38 cellular contexts compared by ENCODE assay signal in the genomic region with DNA sequence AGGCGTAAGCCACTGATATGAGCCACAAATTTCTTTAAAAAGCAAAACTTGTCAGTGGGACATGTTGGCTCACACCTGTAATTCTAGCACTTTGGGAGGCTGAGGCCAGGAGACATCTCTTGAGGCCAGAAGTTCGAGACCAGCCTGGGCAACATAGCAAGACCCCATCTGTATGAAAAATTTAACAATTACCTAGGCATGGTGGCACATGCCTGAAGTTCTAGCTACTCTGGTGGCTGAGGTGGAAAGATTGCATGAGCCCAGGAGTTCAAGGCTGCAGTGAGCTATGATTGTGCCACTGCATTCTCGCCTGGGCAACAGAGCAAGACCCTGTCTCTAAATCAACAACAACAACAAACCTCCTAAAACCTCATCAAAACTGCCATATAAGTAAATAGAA.
"Had no signal": no experiment of that assay in that cellular context is flagged by ENCODE, and none has a peak within 500 bp of the region (broad histone marks: within the 10 kb centered on the region; RNA-seq: fewer than 3 reads in every experiment).

No MANE protein-coding gene starts in this region.

- H3K9me3 ChIP-seq: ascending aorta had no signal

- H3K9me3 Mint-ChIP-seq: activated CD4-positive, alpha-beta memory T cell treated with anti-CD3 and anti-CD28 coated beads, Interleukin-2, amount 10 ng/mL, durations not matched to agents 7 days and 5 days; activated CD4-positive, alpha-beta T cell treated with anti-CD3 and anti-CD28 coated beads, Interleukin-2, amount 10 ng/mL, durations not matched to agents 7 days and 5 days; activated naive CD4-positive, alpha-beta T cell treated with anti-CD3 and anti-CD28 coated beads, Interleukin-2, amount 10 ng/mL, durations not matched to agents 7 days and 5 days; activated naive CD4-positive, alpha-beta T cell treated with anti-CD3 and anti-CD28 coated beads, Interleukin-2, amount 50 U/mL, for 24 hours; activated T-cell treated with anti-CD3 and anti-CD28 coated beads, Interleukin-2, amount 50 U/mL, for 24 hours; activated T-helper 2 cell treated with anti-CD3 and anti-CD28 coated beads, Interferon-gamma antibody, Interleukin-2, Interleukin-4, amounts not matched to agents 10 μg/mL and 5 μg/mL and 100 μg/mL, durations not matched to agents 14 hours and 24 hours and 36 hours; central memory CD8-positive, alpha-beta T cell; T-helper 1 cell treated with Interleukin-12 subunit alpha and Interleukin-12 subunit beta and Interleukin-4 antibody, amounts not matched to agents 30 μg/mL and 1 μg/mL, for 36 hours; T-helper 2 cell treated with Interferon-gamma antibody and Interleukin-4, amounts not matched to agents 5 μg/mL and 100 μg/mL, for 36 hours had no signal

- H3K4me1 Mint-ChIP-seq: activated CD4-positive, alpha-beta memory T cell treated with anti-CD3 and anti-CD28 coated beads, Interleukin-2, amount 10 ng/mL, durations not matched to agents 7 days and 5 days; activated CD4-positive, alpha-beta T cell treated with anti-CD3 and anti-CD28 coated beads for 36 hours; activated CD4-positive, alpha-beta T cell treated with anti-CD3 and anti-CD28 coated beads, Interleukin-2, amount 10 ng/mL, durations not matched to agents 7 days and 5 days; activated CD8-positive, alpha-beta memory T cell treated with anti-CD3 and anti-CD28 coated beads, Interleukin-2, amount 10 ng/mL, durations not matched to agents 7 days and 5 days; activated naive CD4-positive, alpha-beta T cell treated with anti-CD3 and anti-CD28 coated beads, Interleukin-2, amount 10 ng/mL, durations not matched to agents 7 days and 5 days; activated naive CD4-positive, alpha-beta T cell treated with anti-CD3 and anti-CD28 coated beads, Interleukin-2, amount 50 U/mL, for 24 hours; activated naive CD8-positive, alpha-beta T cell treated with anti-CD3 and anti-CD28 coated beads, Interleukin-2, amount 10 ng/mL, durations not matched to agents 7 days and 5 days; activated naive CD8-positive, alpha-beta T cell treated with anti-CD3 and anti-CD28 coated beads, Interleukin-2, amount 50 U/mL, for 24 hours; brain; central memory CD8-positive, alpha-beta T cell had no signal

- DNase-seq: activated CD4-positive, alpha-beta memory T cell treated with anti-CD3 and anti-CD28 coated beads, Interleukin-2, amount 10 ng/mL, durations not matched to agents 7 days and 5 days; activated CD4-positive, alpha-beta T cell treated with anti-CD3 and anti-CD28 coated beads for 1 hour; activated CD4-positive, alpha-beta T cell treated with anti-CD3 and anti-CD28 coated beads for 36 hours; activated CD4-positive, alpha-beta T cell treated with anti-CD3 and anti-CD28 coated beads for 48 hours; activated CD4-positive, alpha-beta T cell treated with anti-CD3 and anti-CD28 coated beads, Interleukin-2, amount 10 ng/mL, durations not matched to agents 7 days and 5 days; activated CD4-positive, alpha-beta T cell treated with anti-CD3 and anti-CD28 coated beads, Interleukin-2, amount 50 U/mL, for 48 hours; activated CD4-positive, CD25-positive, alpha-beta regulatory T cell; activated CD8-positive, alpha-beta memory T cell treated with anti-CD3 and anti-CD28 coated beads for 24 hours; activated CD8-positive, alpha-beta memory T cell treated with anti-CD3 and anti-CD28 coated beads, Interleukin-2, amount 10 ng/mL, durations not matched to agents 7 days and 5 days; activated CD8-positive, alpha-beta memory T cell treated with anti-CD3 and anti-CD28 coated beads, Interleukin-2, amount 50 U/mL, for 48 hours; activated CD8-positive, alpha-beta T cell treated with anti-CD3 and anti-CD28 coated beads, Interleukin-2, amount 10 ng/mL, durations not matched to agents 7 days and 5 days; activated effector memory CD4-positive, alpha-beta T cell treated with Interleukin-2 at 50 U/mL for 16 hours; activated gamma-delta T cell; activated naive CD4-positive, alpha-beta T cell treated with anti-CD3 and anti-CD28 coated beads, Interleukin-2, amount 10 ng/mL, durations not matched to agents 7 days and 5 days; activated naive CD4-positive, alpha-beta T cell treated with Interleukin-2 at 50 U/mL for 16 hours; activated naive CD8-positive, alpha-beta T cell treated with anti-CD3 and anti-CD28 coated beads, Interleukin-2, amount 10 ng/mL, durations not matched to agents 7 days and 5 days; activated naive CD8-positive, alpha-beta T cell treated with anti-CD3 and anti-CD28 coated beads, Interleukin-2, amount 50 U/mL, for 24 hours; activated T-cell treated with anti-CD3 and anti-CD28 coated beads, Interleukin-2, amount 50 U/mL, for 24 hours; activated T-cell treated with anti-CD3 and anti-CD28 coated beads, Interleukin-2, amount 50 U/mL, for 48 hours; amygdala; anterior cingulate cortex; caudate nucleus; T-helper 1 cell; T-helper 2 cell; T-helper 9 cell had no signal

- H3K27me3 Mint-ChIP-seq: activated naive CD8-positive, alpha-beta T cell had no signal

- H3K36me3 ChIP-seq: ascending aorta, cardiac muscle cell had no signal

- H3K4me3 Mint-ChIP-seq: activated CD4-positive, alpha-beta memory T cell treated with anti-CD3 and anti-CD28 coated beads, Interleukin-2, amount 10 ng/mL, durations not matched to agents 7 days and 5 days; activated CD4-positive, alpha-beta T cell treated with anti-CD3 and anti-CD28 coated beads for 36 hours; activated CD4-positive, alpha-beta T cell treated with anti-CD3 and anti-CD28 coated beads, Interleukin-2, amount 10 ng/mL, durations not matched to agents 7 days and 5 days; activated CD8-positive, alpha-beta memory T cell treated with anti-CD3 and anti-CD28 coated beads, Interleukin-2, amount 10 ng/mL, durations not matched to agents 7 days and 5 days; activated CD8-positive, alpha-beta T cell treated with anti-CD3 and anti-CD28 coated beads, Interleukin-2, amount 10 ng/mL, durations not matched to agents 7 days and 5 days; activated naive CD4-positive, alpha-beta T cell treated with anti-CD3 and anti-CD28 coated beads, Interleukin-2, amount 10 ng/mL, durations not matched to agents 7 days and 5 days; activated naive CD4-positive, alpha-beta T cell treated with anti-CD3 and anti-CD28 coated beads, Interleukin-2, amount 50 U/mL, for 24 hours; activated naive CD8-positive, alpha-beta T cell; activated naive CD8-positive, alpha-beta T cell treated with anti-CD3 and anti-CD28 coated beads, Interleukin-2, amount 10 ng/mL, durations not matched to agents 7 days and 5 days; activated naive CD8-positive, alpha-beta T cell treated with anti-CD3 and anti-CD28 coated beads, Interleukin-2, amount 50 U/mL, for 24 hours; activated T-cell treated with anti-CD3 and anti-CD28 coated beads, Interleukin-2, amount 50 U/mL, for 24 hours; brain; central memory CD8-positive, alpha-beta T cell; T-helper 1 cell treated with Interleukin-12 subunit alpha and Interleukin-12 subunit beta and Interleukin-4 antibody, amounts not matched to agents 30 μg/mL and 1 μg/mL, for 36 hours; T-helper 2 cell treated with Interferon-gamma antibody and Interleukin-4, amounts not matched to agents 5 μg/mL and 100 μg/mL, for 36 hours had no signal

- H3K27ac ChIP-seq: ascending aorta, cardiac muscle cell, VCaP had no signal

- H3K36me3 Mint-ChIP-seq: activated CD8-positive, alpha-beta memory T cell treated with anti-CD3 and anti-CD28 coated beads, Interleukin-2, amount 10 ng/mL, durations not matched to agents 7 days and 5 days; activated naive CD4-positive, alpha-beta T cell treated with anti-CD3 and anti-CD28 coated beads, Interleukin-2, amount 10 ng/mL, durations not matched to agents 7 days and 5 days; activated naive CD8-positive, alpha-beta T cell treated with anti-CD3 and anti-CD28 coated beads, Interleukin-2, amount 10 ng/mL, durations not matched to agents 7 days and 5 days; brain had no signal

- H3K27me3 ChIP-seq: ascending aorta, cardiac muscle cell had no signal

- FAIRE-seq: bronchial epithelial cell, TTC549 had no signal

- H3K4me3 ChIP-seq: ascending aorta, cardiac muscle cell had no signal

- H3K27ac Mint-ChIP-seq: activated CD4-positive, alpha-beta memory T cell treated with anti-CD3 and anti-CD28 coated beads, Interleukin-2, amount 10 ng/mL, durations not matched to agents 7 days and 5 days; activated CD4-positive, alpha-beta T cell treated with anti-CD3 and anti-CD28 coated beads for 36 hours; activated CD4-positive, alpha-beta T cell treated with anti-CD3 and anti-CD28 coated beads, Interleukin-2, amount 10 ng/mL, durations not matched to agents 7 days and 5 days; activated CD8-positive, alpha-beta memory T cell treated with anti-CD3 and anti-CD28 coated beads, Interleukin-2, amount 10 ng/mL, durations not matched to agents 7 days and 5 days; activated CD8-positive, alpha-beta T cell treated with anti-CD3 and anti-CD28 coated beads, Interleukin-2, amount 10 ng/mL, durations not matched to agents 7 days and 5 days; activated naive CD4-positive, alpha-beta T cell treated with anti-CD3 and anti-CD28 coated beads, Interleukin-2, amount 10 ng/mL, durations not matched to agents 7 days and 5 days; activated naive CD4-positive, alpha-beta T cell treated with anti-CD3 and anti-CD28 coated beads, Interleukin-2, amount 50 U/mL, for 24 hours; activated naive CD8-positive, alpha-beta T cell; activated naive CD8-positive, alpha-beta T cell treated with anti-CD3 and anti-CD28 coated beads, Interleukin-2, amount 10 ng/mL, durations not matched to agents 7 days and 5 days; activated naive CD8-positive, alpha-beta T cell treated with anti-CD3 and anti-CD28 coated beads, Interleukin-2, amount 50 U/mL, for 24 hours; activated T-cell treated with anti-CD3 and anti-CD28 coated beads, Interleukin-2, amount 50 U/mL, for 24 hours; activated T-helper 2 cell treated with anti-CD3 and anti-CD28 coated beads, Interferon-gamma antibody, Interleukin-2, Interleukin-4, amounts not matched to agents 10 μg/mL and 5 μg/mL and 100 μg/mL, durations not matched to agents 14 hours and 24 hours and 36 hours; brain; T-helper 1 cell treated with Interleukin-12 subunit alpha and Interleukin-12 subunit beta and Interleukin-4 antibody, amounts not matched to agents 30 μg/mL and 1 μg/mL, for 36 hours; T-helper 2 cell treated with Interferon-gamma antibody and Interleukin-4, amounts not matched to agents 5 μg/mL and 100 μg/mL, for 36 hours had no signal

- H3K4me1 ChIP-seq: ascending aorta had no signal

- ATAC-seq: activated CD4-positive, alpha-beta T cell treated with anti-CD3 and anti-CD28 coated beads for 36 hours; activated CD4-positive, CD25-positive, alpha-beta regulatory T cell treated with anti-CD3 and anti-CD28 coated beads, Interleukin-2, amount 50 U/mL, for 24 hours; activated CD8-positive, alpha-beta memory T cell treated with anti-CD3 and anti-CD28 coated beads, Interleukin-2, amount 10 ng/mL, durations not matched to agents 7 days and 5 days; activated CD8-positive, alpha-beta T cell treated with anti-CD3 and anti-CD28 coated beads, Interleukin-2, amount 10 ng/mL, durations not matched to agents 7 days and 5 days; activated naive CD8-positive, alpha-beta T cell treated with anti-CD3 and anti-CD28 coated beads, Interleukin-2, amount 50 U/mL, for 24 hours had no signal
